18 cellular contexts compared by ENCODE assay signal in genomic region chr2:67526283-67526682, GRCh38.
DNase-seq lines count a peak whose midpoint lies in the region; ATAC-seq, FAIRE-seq and TF ChIP-seq lines count a peak whose summit lies in the region.
"Had no signal": no experiment of that assay in that cellular context is flagged by ENCODE, and none has a peak within 500 bp of the region (broad histone marks: within the 10 kb centered on the region; RNA-seq: fewer than 3 reads in every experiment).

No MANE protein-coding gene starts in this region.

- H3K27me3 ChIP-seq in K562 (ENCODE audit: control insufficient read depth in 2 of 2, insufficient read depth in 2 of 2, low read length in 2 of 2) (no peaks in the 10 kb centered on the region), gastroesophageal sphincter (no peaks in the 10 kb centered on the region), skeletal muscle satellite cell (ENCODE audit: control insufficient read depth, insufficient read depth, low read length) (no peaks in the 10 kb centered on the region)
- H3K27me3 ChIP-seq: adrenal gland had no signal

- intact Hi-C loops in K562 (cut with micrococcal nuclease), result no loop called here

- TF ChIP-seq CTCF in K562 (IDR thresholded peaks at IDR 0.05 in 2 of 3, conservative IDR thresholded peaks at IDR 0.05 in 1 of 3; ENCODE audit: insufficient read depth in 2 of 3, low read depth in 1 of 3, low read length in 3 of 3) (no peak), gastroesophageal sphincter (IDR thresholded peaks at IDR 0.05) (no peak)

- TF ChIP-seq POLR2A in K562 (conservative IDR thresholded peaks at IDR 0.05) (no peak), gastroesophageal sphincter (IDR thresholded peaks at IDR 0.05) (no peak)

- H3K4me1 ChIP-seq in K562 (replicated peaks in 1 of 2; ENCODE audit: control insufficient read depth in 2 of 2, insufficient read depth in 2 of 2, low read length in 2 of 2) (no peaks in the 10 kb centered on the region), gastroesophageal sphincter (no peaks in the 10 kb centered on the region), skeletal muscle satellite cell (ENCODE audit: control insufficient read depth, insufficient read depth, low read length) (peaks cover 14% of the 10 kb centered on the region)
- H3K4me1 ChIP-seq: SJCRH30 had no signal

- no peaks in the 10 kb centered on the region for H3K36me3 ChIP-seq in K562 (ENCODE audit: control insufficient read depth, insufficient read depth, low read length)
- no peaks in the 10 kb centered on the region for H3K36me3 ChIP-seq in gastroesophageal sphincter
- no peaks in the 10 kb centered on the region for H3K36me3 ChIP-seq in skeletal muscle satellite cell (ENCODE audit: insufficient read depth, low read length)
- H3K36me3 ChIP-seq: adrenal gland, SJCRH30 had no signal

- no peak overlapping the region for H3K4me3 ChIP-seq in K562
- no peak overlapping the region for H3K4me3 ChIP-seq in gastroesophageal sphincter
- no peak overlapping the region for H3K4me3 ChIP-seq in skeletal muscle satellite cell (ENCODE audit: low read length)
- H3K4me3 ChIP-seq: adrenal gland, GM23338, SJCRH30 had no signal

- H3K27ac Mint-ChIP-seq in activated CD8-positive, alpha-beta T cell treated with anti-CD3 and anti-CD28 coated beads, Interleukin-2, amount 10 ng/mL, durations not matched to agents 7 days and 5 days, result no peak overlapping the region
- H3K27ac Mint-ChIP-seq: GM23338, naive B cell had no signal

- no peak for TF ChIP-seq EP300 in K562 (IDR thresholded peaks at IDR 0.05; ENCODE audit: low read length)
- TF ChIP-seq EP300 in gastroesophageal sphincter (IDR thresholded peaks at IDR 0.05), result no peak

- no peaks in the 10 kb centered on the region for H4K20me1 ChIP-seq in K562 (replicated peaks; ENCODE audit: control insufficient read depth, insufficient read depth, low read length)

- DNase-seq in GM04504 (ENCODE audit: low read depth) (peak; percentile 53), K562 (ENCODE audit: extremely low read depth in 1 of 4, low spot score in 3 of 4) (no peak), DMS 273 (lab: John Stamatoyannopoulos, UW; ENCODE audit: unreplicated experiment) (no peak)
- DNase-seq in stimulated activated CD4-positive, alpha-beta T cell treated with anti-CD3 and anti-CD28 coated beads, Interleukin-1b, Interleukin-23, amount 100 ng/mL, for 48 hours, result no peak
- no peak for DNase-seq in activated CD8-positive, alpha-beta T cell treated with anti-CD3 and anti-CD28 coated beads, Interleukin-2, amount 10 ng/mL, durations not matched to agents 7 days and 5 days
- DNase-seq: activated CD4-positive, alpha-beta T cell treated with anti-CD3 and anti-CD28 coated beads, Interleukin-2, amount 50 U/mL, for 4 hours; GF-D8; glutamatergic neuron; naive B cell; NCI-H2029 treated with DMSO at 0.1 percent for 48 hours; NK-92 treated with Interleukin-12 subunit alpha and Interleukin-12 subunit beta, amount 100 ng/mL, for 24 hours; SJCRH30; stimulated activated naive CD4-positive, alpha-beta T cell treated with Interleukin-2 at 50 U/mL for 16 hours had no signal

- H3K9me3 Mint-ChIP-seq in activated CD8-positive, alpha-beta T cell treated with anti-CD3 and anti-CD28 coated beads, Interleukin-2, amount 10 ng/mL, durations not matched to agents 7 days and 5 days (ENCODE audit: insufficient read depth), result no peaks in the 10 kb centered on the region

- CTCF ChIA-PET in K562 (lab: Yijun Ruan, JAX; ENCODE audit: low intra/inter-chr PET ratio), result no interaction called here
- CTCF ChIA-PET in activated CD8-positive, alpha-beta T cell treated with anti-CD3 and anti-CD28 coated beads, Interleukin-2, amount 10 ng/mL, durations not matched to agents 7 days and 5 days (lab: Charles Lee), result no interaction called here

- WGBS in K562 (ENCODE audit: insufficient coverage, low coverage, missing lambda C conversion rate), result 0% methylated on average over 4 of the region's 4 CpGs
- 45 to 51% methylated on average over 4 of the region's 4 CpGs for WGBS in gastroesophageal sphincter (ENCODE audit: low coverage in 1 of 2), 2 donors

- H3K9me3 ChIP-seq in K562 (replicated peaks; ENCODE audit: control insufficient read depth, insufficient read depth, low read depth, low read length), result no peaks in the 10 kb centered on the region
- no peaks in the 10 kb centered on the region for H3K9me3 ChIP-seq in gastroesophageal sphincter
- H3K9me3 ChIP-seq in skeletal muscle satellite cell (replicated peaks; ENCODE audit: low read length), result no peaks in the 10 kb centered on the region
- H3K9me3 ChIP-seq: adrenal gland, SJCRH30 had no signal

- H3K79me2 ChIP-seq in K562 (ENCODE audit: control insufficient read depth, insufficient read depth, low read length), result no peaks in the 10 kb centered on the region

- TF ChIP-seq RAD21 in K562 (CRISPR knock-in tag; conservative IDR thresholded peaks at IDR 0.05 in 1 of 2, IDR thresholded peaks at IDR 0.05 in 1 of 2), result no peak

- POLR2A ChIA-PET in K562 (lab: Yijun Ruan, JAX), result no interaction called here
- POLR2A ChIA-PET in activated CD8-positive, alpha-beta T cell treated with anti-CD3 and anti-CD28 coated beads, Interleukin-2, amount 10 ng/mL, durations not matched to agents 7 days and 5 days (lab: Charles Lee), result no interaction called here

- in situ Hi-C loops in K562 (cut with MboI), result no loop called here

- no peaks in the 10 kb centered on the region for H3K36me3 Mint-ChIP-seq in activated CD8-positive, alpha-beta T cell treated with anti-CD3 and anti-CD28 coated beads, Interleukin-2, amount 10 ng/mL, durations not matched to agents 7 days and 5 days (ENCODE audit: low read depth)

- FAIRE-seq in K562 (lab: Jason Lieb, UNC), result no peak

- no peaks in the 10 kb centered on the region for H3K27me3 Mint-ChIP-seq in activated CD8-positive, alpha-beta T cell treated with anti-CD3 and anti-CD28 coated beads, Interleukin-2, amount 10 ng/mL, durations not matched to agents 7 days and 5 days (ENCODE audit: low read depth)

- no peak overlapping the region for H2AFZ ChIP-seq in K562 (ENCODE audit: low read depth, low read length)
- H2AFZ ChIP-seq: GM23338 had no signal

- ATAC-seq in K562 (no peak), gastroesophageal sphincter (peak; percentile 77), HG03045 (IDR thresholded peaks at IDR 0.05; ENCODE audit: unreplicated experiment) (no peak)
- no peak for ATAC-seq in activated CD8-positive, alpha-beta T cell treated with anti-CD3 and anti-CD28 coated beads, Interleukin-2, amount 10 ng/mL, durations not matched to agents 7 days and 5 days
- ATAC-seq: GM23338 had no signal

- no peak overlapping the region for H3K9ac ChIP-seq in K562 (ENCODE audit: insufficient read depth in 1 of 2, low read depth in 2 of 2, low read length in 2 of 2)
- peak overlapping the region; percentile 15 for H3K9ac ChIP-seq in skeletal muscle satellite cell (ENCODE audit: low read depth, low read length)

- no peaks in the 10 kb centered on the region for H3K9me1 ChIP-seq in K562 (ENCODE audit: control insufficient read depth, insufficient read depth, low read length)

- H3K4me1 Mint-ChIP-seq in activated CD8-positive, alpha-beta T cell treated with anti-CD3 and anti-CD28 coated beads, Interleukin-2, amount 10 ng/mL, durations not matched to agents 7 days and 5 days (ENCODE audit: low read depth), result no peaks in the 10 kb centered on the region
- H3K4me1 Mint-ChIP-seq: naive B cell had no signal

- no peak overlapping the region for H3K4me2 ChIP-seq in K562 (ENCODE audit: insufficient read depth, low read length)
- H3K4me2 ChIP-seq in skeletal muscle satellite cell (ENCODE audit: low read length), result peak overlapping the region; percentile 5
- H3K4me2 ChIP-seq: GM23338 had no signal

- H3K27ac ChIP-seq in K562 (ENCODE audit: extremely low read depth, low read depth, low read length) (no peak overlapping the region), gastroesophageal sphincter (no peak overlapping the region)
- H3K27ac ChIP-seq: SJCRH30 had no signal

- H3K4me3 Mint-ChIP-seq in activated CD8-positive, alpha-beta T cell treated with anti-CD3 and anti-CD28 coated beads, Interleukin-2, amount 10 ng/mL, durations not matched to agents 7 days and 5 days, result no peak overlapping the region
- H3K4me3 Mint-ChIP-seq: GM23338, naive B cell had no signal

- no TSS peak for BruUV-seq in K562 (replicated peaks; lab: Mats Ljungman, UMichigan)

TF ChIP-seq in K562, 482 proteins besides CTCF, POLR2A, EP300 and RAD21:
- TF ChIP-seq CEBPB (tag; IDR thresholded peaks at IDR 0.05) (peak; percentile 65), TFE3 (CRISPR knock-in tag; IDR thresholded peaks at IDR 0.05) (no peak), TSC22D4 (tag; IDR thresholded peaks at IDR 0.05) (no peak), BRCA1 (IDR thresholded peaks at IDR 0.05) (no peak), BRCA1 (CRISPR knock-in tag; IDR thresholded peaks at IDR 0.05) (no peak), CEBPG (CRISPR knock-in tag; IDR thresholded peaks at IDR 0.05) (no peak), CEBPG (tag; conservative IDR thresholded peaks at IDR 0.05 in 1 of 2, IDR thresholded peaks at IDR 0.05 in 1 of 2) (peak; percentile 38 to 87; a peak in 3 of 4 replicates)
